ENCODE assay signal across 29 cellular contexts in genomic region chr15:90124487-90124886, GRCh38.
"Had no signal": no experiment of that assay in that cellular context is flagged by ENCODE, and none has a peak within 500 bp of the region (broad histone marks: within the 10 kb centered on the region; RNA-seq: fewer than 3 reads in every experiment).

No MANE protein-coding gene starts in this region.

- DNase-seq: activated B cell treated with CpG ODN at 0.5 μM for 24 hours; activated CD4-positive, alpha-beta T cell treated with anti-CD3 and anti-CD28 coated beads, Interleukin-2, amount 50 U/mL, for 4 hours; activated CD8-positive, alpha-beta memory T cell treated with anti-CD3 and anti-CD28 coated beads, Interleukin-2, amount 50 U/mL, for 4 hours; activated gamma-delta T cell; activated naive CD4-positive, alpha-beta T cell treated with anti-CD3 and anti-CD28 coated beads, Interleukin-2, amount 50 U/mL, for 16 hours; activated naive CD8-positive, alpha-beta T cell treated with anti-CD3 and anti-CD28 coated beads, Interleukin-2, amount 50 U/mL, for 24 hours; activated T-cell treated with anti-CD3 and anti-CD28 coated beads, Interleukin-2, amount 50 U/mL, for 1 hour; amygdala; dermis blood vessel endothelial cell; effector memory CD4-positive, alpha-beta T cell; left ventricle myocardium superior; naive thymus-derived CD8-positive, alpha-beta T cell; nucleus accumbens; right cardiac atrium; stimulated activated CD4-positive, alpha-beta T cell treated with anti-CD3 and anti-CD28 coated beads, Interleukin-12 subunit alpha, Interleukin-12 subunit beta, amount 100 ng/mL, for 4 hours; stimulated activated CD4-positive, alpha-beta T cell treated with anti-CD3 and anti-CD28 coated beads, Interleukin-4, amount 100 ng/mL, for 1 hour; stimulated activated naive CD8-positive, alpha-beta T cell treated with anti-CD3 and anti-CD28 coated beads, Interleukin-15, Interleukin-2, amounts not matched to agents 100 U/mL and 50 U/mL, for 24 hours; T-helper 1 cell; uterus had no signal

- H3K9me3 ChIP-seq: breast epithelium, thoracic aorta, uterus had no signal

- H3K27ac Mint-ChIP-seq: activated B cell treated with CpG ODN at 0.5 μM for 24 hours; activated naive CD8-positive, alpha-beta T cell treated with anti-CD3 and anti-CD28 coated beads, Interleukin-2, amount 50 U/mL, for 24 hours; activated T-helper 1 cell treated with anti-CD3 and anti-CD28 coated beads, Interleukin-12 subunit alpha, Interleukin-12 subunit beta, Interleukin-2, Interleukin-4 antibody, amounts not matched to agents 30 ng/mL and 10 ng/mL and 1 ng/mL, durations not matched to agents 14 hours and 24 hours and 36 hours; mesothelial cell of epicardium; T-helper 2 cell treated with Interferon-gamma antibody and Interleukin-4, amounts not matched to agents 5 μg/mL and 100 μg/mL, for 36 hours; type B pancreatic cell had no signal

- ATAC-seq: activated naive CD8-positive, alpha-beta T cell treated with anti-CD3 and anti-CD28 coated beads, Interleukin-2, amount 50 U/mL, for 24 hours; left ventricle myocardium superior; naive thymus-derived CD8-positive, alpha-beta T cell; right cardiac atrium; stimulated activated naive CD8-positive, alpha-beta T cell treated with anti-CD3 and anti-CD28 coated beads, Interleukin-15, Interleukin-2, amounts not matched to agents 100 U/mL and 50 U/mL, for 24 hours had no signal

- H3K27ac ChIP-seq: breast epithelium, thoracic aorta, uterus had no signal

- H3K4me1 Mint-ChIP-seq: activated B cell treated with CpG ODN at 0.5 μM for 24 hours; activated naive CD8-positive, alpha-beta T cell treated with anti-CD3 and anti-CD28 coated beads, Interleukin-2, amount 50 U/mL, for 24 hours; central memory CD8-positive, alpha-beta T cell; naive thymus-derived CD8-positive, alpha-beta T cell had no signal

- H3K4me1 ChIP-seq: breast epithelium, uterus had no signal

- FAIRE-seq: frontal cortex, islet of Langerhans had no signal

- H3K36me3 Mint-ChIP-seq: mesothelial cell of epicardium; naive thymus-derived CD8-positive, alpha-beta T cell; type B pancreatic cell had no signal

- H3K36me3 ChIP-seq: breast epithelium, thoracic aorta, uterus had no signal

- H3K9me3 Mint-ChIP-seq: activated B cell treated with CpG ODN at 0.5 μM for 24 hours; activated naive CD8-positive, alpha-beta T cell treated with anti-CD3 and anti-CD28 coated beads, Interleukin-2, amount 50 U/mL, for 24 hours; activated T-helper 1 cell treated with anti-CD3 and anti-CD28 coated beads, Interleukin-12 subunit alpha, Interleukin-12 subunit beta, Interleukin-2, Interleukin-4 antibody, amounts not matched to agents 30 ng/mL and 10 ng/mL and 1 ng/mL, durations not matched to agents 14 hours and 24 hours and 36 hours; central memory CD8-positive, alpha-beta T cell; mesothelial cell of epicardium; naive thymus-derived CD8-positive, alpha-beta T cell; neural crest cell; T-helper 2 cell treated with Interferon-gamma antibody and Interleukin-4, amounts not matched to agents 5 μg/mL and 100 μg/mL, for 36 hours; type B pancreatic cell had no signal

- H3K4me3 ChIP-seq: breast epithelium, thoracic aorta, uterus had no signal

- H3K4me3 Mint-ChIP-seq: activated B cell treated with CpG ODN at 0.5 μM for 24 hours; activated naive CD8-positive, alpha-beta T cell treated with anti-CD3 and anti-CD28 coated beads, Interleukin-2, amount 50 U/mL, for 24 hours; activated T-helper 1 cell treated with anti-CD3 and anti-CD28 coated beads, Interleukin-12 subunit alpha, Interleukin-12 subunit beta, Interleukin-2, Interleukin-4 antibody, amounts not matched to agents 30 ng/mL and 10 ng/mL and 1 ng/mL, durations not matched to agents 14 hours and 24 hours and 36 hours; central memory CD8-positive, alpha-beta T cell; mesothelial cell of epicardium; naive thymus-derived CD8-positive, alpha-beta T cell; neural crest cell; T-helper 2 cell treated with Interferon-gamma antibody and Interleukin-4, amounts not matched to agents 5 μg/mL and 100 μg/mL, for 36 hours; type B pancreatic cell had no signal

- H3K27me3 ChIP-seq: breast epithelium, uterus had no signal
